8 cellular contexts compared by ENCODE assay signal in the genomic region with DNA sequence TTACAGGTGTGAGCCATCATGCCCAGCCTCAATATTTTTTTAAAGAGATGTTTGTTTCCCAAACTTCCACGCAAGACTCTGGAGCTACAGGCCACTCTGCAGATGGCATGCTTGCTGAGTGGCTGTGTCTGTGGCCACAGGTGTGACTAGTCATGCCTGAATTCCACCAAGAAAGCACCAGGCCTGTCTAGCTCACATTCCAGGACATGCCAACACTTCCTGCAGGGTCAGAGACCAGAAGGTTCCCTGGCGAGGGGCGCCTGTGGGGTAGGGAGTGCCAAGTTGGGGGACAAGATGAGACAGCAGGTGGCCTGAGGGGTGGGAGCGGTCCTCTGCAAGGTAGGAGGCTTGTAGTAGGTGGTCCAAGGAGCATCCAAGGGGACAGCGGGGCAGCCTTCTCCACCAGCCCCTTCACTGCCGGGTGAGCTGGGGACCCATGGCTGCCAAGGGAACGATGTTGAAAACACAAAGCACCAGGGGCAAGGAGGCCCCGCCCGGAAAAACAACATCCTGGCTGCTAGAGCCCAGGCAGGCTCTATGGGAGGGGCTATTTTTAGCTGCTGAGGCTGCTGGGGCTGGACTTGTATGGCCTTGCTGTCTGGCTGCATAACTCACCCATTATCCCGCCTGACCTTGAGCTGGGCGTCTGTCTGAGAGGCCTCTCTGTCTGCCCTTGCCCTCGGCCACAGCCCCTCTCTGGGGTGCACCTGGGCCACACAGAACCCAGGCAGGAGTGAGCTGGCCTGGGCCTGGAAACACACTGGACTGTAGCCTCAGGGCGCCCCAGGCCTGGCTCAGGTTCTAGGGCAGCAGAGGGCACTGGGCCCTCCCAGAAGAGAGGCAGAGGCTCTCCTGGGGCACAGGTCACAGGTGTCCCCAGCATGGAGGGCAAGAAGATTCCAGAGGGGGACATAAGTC. TPM values are rescaled to one million over a fixed set of nuclear protein-coding genes. Genes with fewer than 3 reads are reported as not detected.
A peak's percentile ranks its signal among the peaks of the same experiment; 100 is the strongest.
DNase-seq lines count a peak whose midpoint lies in the region; ATAC-seq, FAIRE-seq and TF ChIP-seq lines count a peak whose summit lies in the region.

No MANE protein-coding gene starts in this region.

- intact Hi-C loops in left ventricle myocardium superior (cut with micrococcal nuclease): no loop called here
- intact Hi-C loops in spleen (cut with DNase I; ENCODE audit: low total_unique reads): no loop called here

- WGBS in spleen, 5 donors: 46 to 60% (median 52%) methylated on average over 12 to 13 of the region's 13 CpGs

- peaks cover 32 to 56% (median 54%) of the 10 kb centered on the region in 6 donors for H3K4me1 ChIP-seq in spleen

- H3K4me3 ChIP-seq in spleen: no peak overlapping the region

- no peaks in the 10 kb centered on the region for H3K9me3 ChIP-seq in spleen

- TF ChIP-seq CTCF in spleen (IDR thresholded peaks at IDR 0.05 in 8 of 11, conservative IDR thresholded peaks at IDR 0.05 in 3 of 11) (no peak), D721Med (IDR thresholded peaks at IDR 0.05; ENCODE audit: insufficient read depth, missing control alignments) (no peak)

- peak; percentile 18 for DNase-seq in DMS153 treated with DMSO at 0.1 percent for 48 hours (lab: John Stamatoyannopoulos, UW; ENCODE audit: unreplicated experiment)
- peak; percentile 84 for DNase-seq in NCI-H460 (ENCODE audit: extremely low read depth, low read depth)
- DNase-seq in amniotic epithelial cell (ENCODE audit: low read depth): peak; percentile 71
- peak; percentile 87 for DNase-seq in left ventricle myocardium superior
- DNase-seq in spleen: peak; percentile 86
- no peak for DNase-seq in D721Med (ENCODE audit: insufficient read length, low spot score)
- DNase-seq in ecto neural progenitor cell (ENCODE audit: low spot score): no peak
- DNase-seq in NCI-H526 (lab: John Stamatoyannopoulos, UW): no peak

- H3K27me3 ChIP-seq in spleen (replicated peaks in 1 of 7): peaks cover 0 to 17% (median 0%) of the 10 kb centered on the region in 7 donors

- no peak for FAIRE-seq in D721Med (lab: Jason Lieb, UNC)

- peak; percentile 63 for ATAC-seq in left ventricle myocardium superior

- peak overlapping the region; percentile 33 to 92 (median 73) for H3K27ac ChIP-seq in spleen

- TF ChIP-seq POLR2A in spleen (IDR thresholded peaks at IDR 0.05): no peak

- H3K36me3 ChIP-seq in spleen: peaks cover 0 to 36% (median 11%) of the 10 kb centered on the region in 6 donors

RNA-seq across cellular contexts. Expression of gene TRIM47, which starts 5.7 kb away (rescaled TPM):
- 38.0 and 50.4 TPM in 2 replicates for total RNA-seq in NCI-H460 (2014; rRNA removed; shearing (Covaris generic))
- 49.4 and 66.1 TPM in 2 replicates for polyA plus RNA-seq in NCI-H460 (2014; cell fraction: nucleus; rRNA removed)
- 24.4 TPM for total RNA-seq in left ventricle myocardium superior
- total RNA-seq in spleen: 10 to 100 TPM; 30.8 to 73.8 (median 38.5) TPM
- 10 to 100 TPM; 28.1 to 42.0 (median 28.4) TPM for polyA plus RNA-seq in spleen

RNA-seq across cellular contexts. Expression of gene WBP2, which starts 17.6 kb away (rescaled TPM):
- total RNA-seq in NCI-H460 (2014; rRNA removed; shearing (Covaris generic)): 32.0 and 36.7 TPM in 2 replicates
- polyA plus RNA-seq in NCI-H460 (2014; cell fraction: nucleus; rRNA removed): 16.1 and 18.5 TPM in 2 replicates
- total RNA-seq in left ventricle myocardium superior: 152 TPM
- total RNA-seq in spleen: 100 to 1,000 TPM in 4 of 7 donors, 10 to 100 TPM in 3; 46.7 to 144 (median 125) TPM
- polyA plus RNA-seq in spleen: 100 to 1,000 TPM in 1 of 3 donors, 10 to 100 TPM in 2; 70.2 to 104 (median 74.1) TPM

RNA-seq across cellular contexts. Expression of gene TRIM65, which starts 24.1 kb away (rescaled TPM):
- 30.2 and 32.0 TPM in 2 replicates for total RNA-seq in NCI-H460 (2014; rRNA removed; shearing (Covaris generic))
- polyA plus RNA-seq in NCI-H460 (2014; cell fraction: nucleus; rRNA removed): 59.4 and 77.6 TPM in 2 replicates
- total RNA-seq in left ventricle myocardium superior (11.4 TPM), spleen (10 to 100 TPM; 20.0 to 26.5 (median 23.5) TPM)
- 10 to 100 TPM in 2 of 3 donors, 1 to 10 TPM in 1; 9.0 to 28.2 (median 11.6) TPM for polyA plus RNA-seq in spleen

RNA-seq across cellular contexts. Expression of gene UNC13D, which starts 28.5 kb away (rescaled TPM):
- 0.57 and 0.66 TPM in 2 replicates for total RNA-seq in NCI-H460 (2014; rRNA removed; shearing (Covaris generic))
- polyA plus RNA-seq in NCI-H460 (2014; cell fraction: nucleus; rRNA removed): 1.2 and 1.6 TPM in 2 replicates
- total RNA-seq in left ventricle myocardium superior (8.6 TPM), spleen (100 to 1,000 TPM in 6 of 7 donors, 10 to 100 TPM in 1; 87.1 to 187 (median 129) TPM)
- polyA plus RNA-seq in spleen: 10 to 100 TPM; 36.4 to 86.1 (median 53.0) TPM

RNA-seq across cellular contexts. Expression of gene MRPL38, which starts 32.0 kb away (rescaled TPM):
- total RNA-seq in NCI-H460 (2014; rRNA removed; shearing (Covaris generic)): 42.6 and 43.0 TPM in 2 replicates
- polyA plus RNA-seq in NCI-H460 (2014; cell fraction: nucleus; rRNA removed): 139 and 190 TPM in 2 replicates
- total RNA-seq in left ventricle myocardium superior (124 TPM), spleen (10 to 100 TPM; 40.1 to 90.6 (median 74.7) TPM)
- polyA plus RNA-seq in spleen: 10 to 100 TPM; 59.3 to 90.3 (median 80.8) TPM

Comparison
In these comparisons a context has a peak if more than half of its experiments do, and no peak if none do; other contexts are left out.
1. DNase-seq: peak in DMS153 treated with DMSO at 0.1 percent for 48 hours (single experiment), NCI-H460 (single experiment), amniotic epithelial cell (single experiment), left ventricle myocardium superior (single experiment) and spleen (single experiment); none in D721Med (single experiment), ecto neural progenitor cell (single experiment) and NCI-H526 (0 of 2).